1 cellular context compared by ENCODE assay signal in genomic region chr19:8569066-8569761, GRCh38.
TF ChIP-seq lines count a peak whose summit lies in the region.

No MANE protein-coding gene starts in this region.

TF ChIP-seq in GM12878, 131 proteins besides CTCF, POLR2A, EP300 and RAD21 (continues in another document):
- TF ChIP-seq EZH2 (IDR thresholded peaks at IDR 0.05; ENCODE audit: borderline replicate concordance, control insufficient read depth, low read depth, low read length): no peak
- TF ChIP-seq GATAD2B (conservative IDR thresholded peaks at IDR 0.05; ENCODE audit: low read depth): peak; percentile 48; the same call in 1 of the 2 replicates
- no peak for TF ChIP-seq SP1 (IDR thresholded peaks at IDR 0.05; ENCODE audit: low read depth, low read length)
- no peak for TF ChIP-seq SMARCA5 (IDR thresholded peaks at IDR 0.05)
- TF ChIP-seq BHLHE40 (IDR thresholded peaks at IDR 0.05; ENCODE audit: borderline replicate concordance in 1 of 2, low read depth in 2 of 2, low read length in 1 of 2): peak; percentile 47 to 52; a peak in 1 of 4 replicates
- TF ChIP-seq TBL1XR1 (IDR thresholded peaks at IDR 0.05; ENCODE audit: low read depth, low read length): no peak
- TF ChIP-seq ZNF24 (IDR thresholded peaks at IDR 0.05): peak; percentile 96
- TF ChIP-seq ZNF622 (IDR thresholded peaks at IDR 0.05): no peak
- TF ChIP-seq SREBF2 (IDR thresholded peaks at IDR 0.05; ENCODE audit: low read length): no peak
- TF ChIP-seq E4F1 (IDR thresholded peaks at IDR 0.05; ENCODE audit: borderline replicate concordance, partially characterized antibody): no peak
- TF ChIP-seq GABPA (IDR thresholded peaks at IDR 0.05; ENCODE audit: low read depth): no peak
- no peak for TF ChIP-seq BRCA1 (IDR thresholded peaks at IDR 0.05; ENCODE audit: low read depth, low read length)
- TF ChIP-seq NFYA (IDR thresholded peaks at IDR 0.05; ENCODE audit: borderline replicate concordance, low read depth, low read length): no peak
- TF ChIP-seq SUPT20H (IDR thresholded peaks at IDR 0.05; ENCODE audit: borderline replicate concordance, control insufficient read depth, low read depth, low read length): no peak
- TF ChIP-seq EED (IDR thresholded peaks at IDR 0.05; ENCODE audit: low read depth): peak; percentile 87
- TF ChIP-seq ZNF217 (IDR thresholded peaks at IDR 0.05): no peak
- TF ChIP-seq TARDBP (IDR thresholded peaks at IDR 0.05; ENCODE audit: borderline replicate concordance): 0 out of 2 replicates have a peak, but pooled peaks have one; percentile 38
- TF ChIP-seq TCF3 (IDR thresholded peaks at IDR 0.05; ENCODE audit: borderline replicate concordance, insufficient read depth, low read depth, low read length): no peak
- TF ChIP-seq ZBTB40 (IDR thresholded peaks at IDR 0.05; ENCODE audit: borderline replicate concordance): no peak
- TF ChIP-seq POU2F2 (IDR thresholded peaks at IDR 0.05; ENCODE audit: borderline replicate concordance, low read depth, low read length): peak; percentile 79; the same call in 1 of the 3 replicates
- TF ChIP-seq NKRF (conservative IDR thresholded peaks at IDR 0.05): no peak
- TF ChIP-seq ATF2 (IDR thresholded peaks at IDR 0.05; ENCODE audit: low read length): no peak
- TF ChIP-seq MLLT1 (IDR thresholded peaks at IDR 0.05): peak; percentile 93
- no peak for TF ChIP-seq YY1 (IDR thresholded peaks at IDR 0.05; ENCODE audit: low read depth, low read length)
- TF ChIP-seq ZNF592 (IDR thresholded peaks at IDR 0.05): no peak
- TF ChIP-seq MYB (IDR thresholded peaks at IDR 0.05; ENCODE audit: borderline replicate concordance, low read depth, low read length): no peak
- TF ChIP-seq USF2 (IDR thresholded peaks at IDR 0.05; ENCODE audit: borderline replicate concordance, low read depth, low read length): no peak
- no peak for TF ChIP-seq TCF12 (IDR thresholded peaks at IDR 0.05; ENCODE audit: low read depth, low read length)
- TF ChIP-seq NBN (IDR thresholded peaks at IDR 0.05): no peak
- no peak for TF ChIP-seq TAF1 (IDR thresholded peaks at IDR 0.05; ENCODE audit: borderline replicate concordance, low read depth, low read length)
- no peak for TF ChIP-seq TCF7 (IDR thresholded peaks at IDR 0.05; ENCODE audit: borderline replicate concordance)
- TF ChIP-seq ZNF207 (IDR thresholded peaks at IDR 0.05; ENCODE audit: borderline replicate concordance): no peak
- 0 out of 2 replicates have a peak, but pooled peaks have one; percentile 13 for TF ChIP-seq LARP7 (IDR thresholded peaks at IDR 0.05)
- peak; percentile 61 for TF ChIP-seq BCL3 (IDR thresholded peaks at IDR 0.05; ENCODE audit: borderline replicate concordance, insufficient read depth, low read depth, low read length, poor library complexity, severe bottlenecking)
- TF ChIP-seq ZBTB33 (IDR thresholded peaks at IDR 0.05): no peak
- no peak for TF ChIP-seq SIN3A (IDR thresholded peaks at IDR 0.05; ENCODE audit: low read depth, low read length)
